ENCODE assay signal across 2 cellular contexts in the genomic region with DNA sequence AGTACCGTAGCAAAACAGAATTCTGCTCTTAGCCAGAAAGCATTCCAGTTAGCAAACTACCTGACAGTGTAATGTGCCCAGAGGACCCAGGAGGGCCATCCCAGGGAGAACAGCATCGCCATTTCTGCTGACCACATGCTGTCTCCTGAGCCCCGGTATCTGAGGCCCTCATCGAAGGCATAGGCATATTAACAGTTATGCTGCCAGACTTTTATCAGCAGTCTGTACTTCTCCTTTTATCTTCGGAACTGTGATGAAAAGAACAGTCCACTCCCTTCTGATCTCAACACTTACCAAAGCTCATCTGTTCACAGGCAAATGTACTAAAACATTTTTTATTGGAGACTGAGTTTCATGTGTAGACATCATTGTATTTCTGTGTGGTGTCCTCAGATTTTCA.
A peak's percentile ranks its signal among the peaks of the same experiment; 100 is the strongest.
TF ChIP-seq lines count a peak whose summit lies in the region.

No MANE protein-coding gene starts in this region.

TF ChIP-seq in IMR-90, 13 proteins besides CTCF, POLR2A, EP300 and RAD21:
- TF ChIP-seq RCOR1 (IDR thresholded peaks at IDR 0.05; ENCODE audit: insufficient replicate concordance, low read length) (no peak), BHLHE40 (IDR thresholded peaks at IDR 0.05; ENCODE audit: low read depth, low read length) (no peak), CHD1 (IDR thresholded peaks at IDR 0.05; ENCODE audit: low read depth, low read length) (no peak), MXI1 (IDR thresholded peaks at IDR 0.05; ENCODE audit: borderline replicate concordance, low read depth, low read length) (no peak), FOS (IDR thresholded peaks at IDR 0.05; ENCODE audit: low read depth, low read length) (no peak), NFE2L2 (IDR thresholded peaks at IDR 0.05; ENCODE audit: low read depth, low read length) (no peak), RFX5 (IDR thresholded peaks at IDR 0.05; ENCODE audit: low read depth, low read length) (no peak), SMC3 (IDR thresholded peaks at IDR 0.05; ENCODE audit: low read depth, low read length) (no peak), MAZ (IDR thresholded peaks at IDR 0.05; ENCODE audit: borderline replicate concordance, low read depth, low read length) (no peak), MAFK (IDR thresholded peaks at IDR 0.05; ENCODE audit: low read depth, low read length) (no peak), CEBPB (IDR thresholded peaks at IDR 0.05; ENCODE audit: low read depth, low read length) (no peak)
- TF ChIP-seq, protein P1, sequence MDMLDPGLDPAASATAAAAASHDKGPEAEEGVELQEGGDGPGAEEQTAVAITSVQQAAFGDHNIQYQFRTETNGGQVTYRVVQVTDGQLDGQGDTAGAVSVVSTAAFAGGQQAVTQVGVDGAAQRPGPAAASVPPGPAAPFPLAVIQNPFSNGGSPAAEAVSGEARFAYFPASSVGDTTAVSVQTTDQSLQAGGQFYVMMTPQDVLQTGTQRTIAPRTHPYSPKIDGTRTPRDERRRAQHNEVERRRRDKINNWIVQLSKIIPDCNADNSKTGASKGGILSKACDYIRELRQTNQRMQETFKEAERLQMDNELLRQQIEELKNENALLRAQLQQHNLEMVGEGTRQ (IDR thresholded peaks at IDR 0.05; ENCODE audit: low read depth, low read length), result no peak
- TF ChIP-seq, protein P2, sequence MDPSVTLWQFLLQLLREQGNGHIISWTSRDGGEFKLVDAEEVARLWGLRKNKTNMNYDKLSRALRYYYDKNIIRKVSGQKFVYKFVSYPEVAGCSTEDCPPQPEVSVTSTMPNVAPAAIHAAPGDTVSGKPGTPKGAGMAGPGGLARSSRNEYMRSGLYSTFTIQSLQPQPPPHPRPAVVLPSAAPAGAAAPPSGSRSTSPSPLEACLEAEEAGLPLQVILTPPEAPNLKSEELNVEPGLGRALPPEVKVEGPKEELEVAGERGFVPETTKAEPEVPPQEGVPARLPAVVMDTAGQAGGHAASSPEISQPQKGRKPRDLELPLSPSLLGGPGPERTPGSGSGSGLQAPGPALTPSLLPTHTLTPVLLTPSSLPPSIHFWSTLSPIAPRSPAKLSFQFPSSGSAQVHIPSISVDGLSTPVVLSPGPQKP (IDR thresholded peaks at IDR 0.05; ENCODE audit: borderline replicate concordance, low read depth, low read length), result no peak
TF ChIP-seq in IMR-90: peak in this region for 0.

TF ChIP-seq in K562, 482 proteins besides CTCF, POLR2A, EP300 and RAD21:
- TF ChIP-seq L3MBTL2 (IDR thresholded peaks at IDR 0.05), result peak; percentile 46
- no peak for TF ChIP-seq MLX (CRISPR knock-in tag; conservative IDR thresholded peaks at IDR 0.05)
- no peak for TF ChIP-seq FUS (optimal IDR thresholded peaks at IDR 0.05; ENCODE audit: low read depth, low read length)
- TF ChIP-seq, protein P3, sequence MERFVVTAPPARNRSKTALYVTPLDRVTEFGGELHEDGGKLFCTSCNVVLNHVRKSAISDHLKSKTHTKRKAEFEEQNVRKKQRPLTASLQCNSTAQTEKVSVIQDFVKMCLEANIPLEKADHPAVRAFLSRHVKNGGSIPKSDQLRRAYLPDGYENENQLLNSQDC (CRISPR knock-in tag; IDR thresholded peaks at IDR 0.05), result no peak
- TF ChIP-seq, protein P4, sequence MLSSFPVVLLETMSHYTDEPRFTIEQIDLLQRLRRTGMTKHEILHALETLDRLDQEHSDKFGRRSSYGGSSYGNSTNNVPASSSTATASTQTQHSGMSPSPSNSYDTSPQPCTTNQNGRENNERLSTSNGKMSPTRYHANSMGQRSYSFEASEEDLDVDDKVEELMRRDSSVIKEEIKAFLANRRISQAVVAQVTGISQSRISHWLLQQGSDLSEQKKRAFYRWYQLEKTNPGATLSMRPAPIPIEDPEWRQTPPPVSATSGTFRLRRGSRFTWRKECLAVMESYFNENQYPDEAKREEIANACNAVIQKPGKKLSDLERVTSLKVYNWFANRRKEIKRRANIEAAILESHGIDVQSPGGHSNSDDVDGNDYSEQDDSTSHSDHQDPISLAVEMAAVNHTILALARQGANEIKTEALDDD (IDR thresholded peaks at IDR 0.05), result no peak
- no peak for TF ChIP-seq PBX2 (CRISPR knock-in tag; IDR thresholded peaks at IDR 0.05; ENCODE audit: low read depth)
- 0 out of 2 replicates have a peak, but pooled peaks have one; percentile 16 for TF ChIP-seq PBX2 (tag; conservative IDR thresholded peaks at IDR 0.05; ENCODE audit: low read depth)
- TF ChIP-seq U2AF1 (optimal IDR thresholded peaks at IDR 0.05; ENCODE audit: low read depth, low read length), result no peak
- no peak for TF ChIP-seq MAFF (IDR thresholded peaks at IDR 0.05; ENCODE audit: low read length)
- no peak for TF ChIP-seq ZSCAN29 (IDR thresholded peaks at IDR 0.05)
- TF ChIP-seq CCNT2 (IDR thresholded peaks at IDR 0.05; ENCODE audit: borderline replicate concordance, extremely low read depth, insufficient read length, low read depth, low read length), result no peak
- 0 out of 4 replicates have a peak, but pooled peaks of 1 of the 2 experiments have one; percentile 12 for TF ChIP-seq RCOR1 (IDR thresholded peaks at IDR 0.05; ENCODE audit: borderline replicate concordance in 1 of 2, low read depth in 2 of 2, low read length in 2 of 2)
- no peak for TF ChIP-seq KDM1A (IDR thresholded peaks at IDR 0.05)
- 0 out of 2 replicates have a peak, but pooled peaks have one; percentile 13 for TF ChIP-seq ARID1B (IDR thresholded peaks at IDR 0.05)
